ENCODE assay signal across 27 cellular contexts in the genomic region with DNA sequence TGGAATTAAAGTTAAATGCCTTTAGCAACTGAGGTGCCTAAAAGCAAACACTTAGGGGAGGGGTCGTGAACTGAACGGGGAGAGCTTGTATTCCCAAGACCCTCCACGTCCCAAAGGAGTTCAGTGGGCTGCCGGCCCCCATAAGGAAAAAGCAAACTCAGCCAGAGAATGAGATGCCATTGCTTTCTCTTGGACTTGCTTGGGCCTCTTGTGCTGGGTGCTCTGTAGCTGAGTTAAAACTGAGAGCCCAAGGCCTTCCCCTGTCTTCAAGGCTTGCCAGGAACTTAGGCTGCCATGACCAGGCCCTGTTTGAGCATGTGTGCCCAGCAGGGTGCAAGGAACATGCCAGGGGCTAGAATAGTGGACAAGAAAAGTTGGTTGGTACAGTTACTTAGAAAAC.
"Had no signal": no experiment of that assay in that cellular context is flagged by ENCODE, and none has a peak within 500 bp of the region (broad histone marks: within the 10 kb centered on the region; RNA-seq: fewer than 3 reads in every experiment).

No MANE protein-coding gene starts in this region.

- FAIRE-seq: colon, endometrium, endothelial cell of umbilical vein, frontal cortex had no signal

- H3K27me3 ChIP-seq: colonic mucosa, dorsolateral prefrontal cortex, esophagus muscularis mucosa, esophagus squamous epithelium, foreskin keratinocyte, gastrocnemius medialis, gastroesophageal sphincter, heart left ventricle, heart right ventricle had no signal

- H3K4me1 ChIP-seq: colonic mucosa, esophagus muscularis mucosa, esophagus squamous epithelium, foreskin keratinocyte, gastrocnemius medialis, gastroesophageal sphincter, heart left ventricle, heart right ventricle had no signal

- H3K9me3 ChIP-seq: colonic mucosa, esophagus muscularis mucosa, esophagus squamous epithelium, gastrocnemius medialis, gastroesophageal sphincter, heart left ventricle, heart right ventricle had no signal

- H3K4me3 ChIP-seq: colonic mucosa, coronary artery, dorsolateral prefrontal cortex, esophagus muscularis mucosa, esophagus squamous epithelium, gastrocnemius medialis, gastroesophageal sphincter, heart left ventricle, heart right ventricle had no signal

- H3K36me3 ChIP-seq: colonic mucosa, esophagus muscularis mucosa, esophagus squamous epithelium, gastrocnemius medialis, heart left ventricle, heart right ventricle had no signal

- H3K27ac ChIP-seq: colonic mucosa, coronary artery, dorsolateral prefrontal cortex, epithelial cell of prostate, esophagus muscularis mucosa, esophagus squamous epithelium, foreskin keratinocyte, gastrocnemius medialis, gastroesophageal sphincter, heart left ventricle, heart right ventricle had no signal

- DNase-seq: colonic mucosa; cortex of kidney; dermis blood vessel endothelial cell; dorsolateral prefrontal cortex; effector CD4-positive, alpha-beta T cell; effector CD8-positive, alpha-beta T cell; effector memory CD4-positive, alpha-beta T cell; effector memory CD8-positive, alpha-beta T cell; endodermal cell; erythroblast; esophagus squamous epithelium; foreskin fibroblast; foreskin keratinocyte; foreskin melanocyte; gastrocnemius medialis; glutamatergic neuron; head of caudate nucleus; heart left ventricle; heart right ventricle had no signal
